1 cellular context compared by ENCODE assay signal in genomic region chr13:114315074-114315785, GRCh38.
TF ChIP-seq lines count a peak whose summit lies in the region.

No MANE protein-coding gene starts in this region.

TF ChIP-seq in HCT116, 20 proteins besides CTCF, POLR2A, EP300 and RAD21 (continued from another document):
- no peak for TF ChIP-seq ATF3 (IDR thresholded peaks at IDR 0.05)
- TF ChIP-seq POLR2AphosphoS5 (IDR thresholded peaks at IDR 0.05; ENCODE audit: low read depth, low read length) = no peak
- TF ChIP-seq YY1 (IDR thresholded peaks at IDR 0.05; ENCODE audit: extremely low read depth, insufficient replicate concordance, low read depth, low read length) = no peak
- TF ChIP-seq EZH2phosphoT487 (IDR thresholded peaks at IDR 0.05; ENCODE audit: borderline replicate concordance) = no peak
- TF ChIP-seq ELF1 (IDR thresholded peaks at IDR 0.05; ENCODE audit: borderline replicate concordance, low read depth) = no peak
TF ChIP-seq in HCT116: peak in this region for 0.
